ENCODE assay signal across 29 cellular contexts in genomic region chr15:93917181-93917580, GRCh38.
"Had no signal": no experiment of that assay in that cellular context is flagged by ENCODE, and none has a peak within 500 bp of the region (broad histone marks: within the 10 kb centered on the region; RNA-seq: fewer than 3 reads in every experiment).

No MANE protein-coding gene starts in this region.

- H3K4me3 Mint-ChIP-seq: natural killer cell; nephron; neural progenitor cell; stimulated activated memory B cell treated with anti-CD40 and anti-IgM and Interleukin-4, amounts not matched to agents 10 μg/mL and 1 μg/mL and 100 μg/mL, for 72 hours; stimulated activated naive CD8-positive, alpha-beta T cell treated with anti-CD3 and anti-CD28 coated beads, Interleukin-15, amount 100 ng/mL, for 72 hours; type B pancreatic cell had no signal

- ATAC-seq: natural killer cell; psoas muscle; right cardiac atrium; right lobe of liver; stimulated activated memory B cell treated with anti-CD40 and anti-IgM and Interleukin-4, amounts not matched to agents 10 μg/mL and 1 μg/mL and 100 μg/mL, for 72 hours; stimulated activated naive CD8-positive, alpha-beta T cell treated with anti-CD3 and anti-CD28 coated beads, Interleukin-15, amount 100 ng/mL, for 72 hours; stimulated activated naive CD8-positive, alpha-beta T cell treated with anti-CD3 and anti-CD28 coated beads, Interleukin-15, Interleukin-2, amounts not matched to agents 100 U/mL and 50 U/mL, for 24 hours; upper lobe of right lung had no signal

- DNase-seq: natural killer cell; occipital lobe; ovary; posterior cingulate gyrus; psoas muscle; right cardiac atrium; right lobe of liver; sigmoid colon; small intestine; stimulated activated CD4-positive, alpha-beta T cell treated with anti-CD3 and anti-CD28 coated beads, Interleukin-15, amount 100 ng/mL, for 24 hours; stimulated activated CD4-positive, alpha-beta T cell treated with anti-CD3 and anti-CD28 coated beads, Interleukin-2, amount 100 ng/mL, for 24 hours; stimulated activated CD4-positive, alpha-beta T cell treated with anti-CD3 and anti-CD28 coated beads, Interleukin-2, amount 100 ng/mL, for 48 hours; stimulated activated CD4-positive, alpha-beta T cell treated with anti-CD3 and anti-CD28 coated beads, Interleukin-4, amount 100 ng/mL, for 24 hours; stimulated activated naive CD4-positive, alpha-beta T cell; stimulated activated naive CD8-positive, alpha-beta T cell treated with anti-CD3 and anti-CD28 coated beads, Interleukin-15, amount 100 ng/mL, for 72 hours; stimulated activated naive CD8-positive, alpha-beta T cell treated with anti-CD3 and anti-CD28 coated beads, Interleukin-15, Interleukin-2, amounts not matched to agents 100 U/mL and 50 U/mL, for 24 hours; substantia nigra; testis; tibial artery; transverse colon; upper lobe of right lung; uterus had no signal

- H3K36me3 Mint-ChIP-seq: neural progenitor cell; stimulated activated memory B cell treated with anti-CD40 and anti-IgM and Interleukin-4, amounts not matched to agents 10 μg/mL and 1 μg/mL and 100 μg/mL, for 72 hours; type B pancreatic cell had no signal

- H3K27ac Mint-ChIP-seq: natural killer cell; nephron; neural progenitor cell; progenitor cell of endocrine pancreas; stimulated activated memory B cell treated with anti-CD40 and anti-IgM and Interleukin-4, amounts not matched to agents 10 μg/mL and 1 μg/mL and 100 μg/mL, for 72 hours; stimulated activated naive CD8-positive, alpha-beta T cell treated with anti-CD3 and anti-CD28 coated beads, Interleukin-15, amount 100 ng/mL, for 72 hours; type B pancreatic cell had no signal

- H3K27me3 Mint-ChIP-seq: stimulated activated memory B cell treated with anti-CD40 and anti-IgM and Interleukin-4, amounts not matched to agents 10 μg/mL and 1 μg/mL and 100 μg/mL, for 72 hours; type B pancreatic cell had no signal

- H3K4me1 ChIP-seq: parathyroid adenoma, psoas muscle, right lobe of liver, sigmoid colon, suprapubic skin, testis, tibial artery, transverse colon, upper lobe of right lung, uterus had no signal

- H3K27ac ChIP-seq: neural progenitor cell, ovary, parathyroid adenoma, psoas muscle, right lobe of liver, sigmoid colon, suprapubic skin, testis, tibial artery, transverse colon, upper lobe of right lung, uterus had no signal

- H3K4me1 Mint-ChIP-seq: natural killer cell; nephron; neural progenitor cell; stimulated activated memory B cell treated with anti-CD40 and anti-IgM and Interleukin-4, amounts not matched to agents 10 μg/mL and 1 μg/mL and 100 μg/mL, for 72 hours; stimulated activated naive CD8-positive, alpha-beta T cell treated with anti-CD3 and anti-CD28 coated beads, Interleukin-15, amount 100 ng/mL, for 72 hours had no signal

- H3K27me3 ChIP-seq: neural progenitor cell, ovary, right lobe of liver, sigmoid colon, suprapubic skin, testis, tibial artery, transverse colon, upper lobe of right lung, uterus had no signal

- H3K36me3 ChIP-seq: neural progenitor cell, ovary, right lobe of liver, sigmoid colon, suprapubic skin, tibial artery, transverse colon, upper lobe of right lung, uterus had no signal

- H3K9me3 ChIP-seq: ovary, psoas muscle, right lobe of liver, sigmoid colon, suprapubic skin, testis, tibial artery, transverse colon, upper lobe of right lung, uterus had no signal

- H3K9ac ChIP-seq: neural progenitor cell, parathyroid adenoma had no signal

- H3K4me3 ChIP-seq: neural progenitor cell, ovary, psoas muscle, right lobe of liver, sigmoid colon, suprapubic skin, testis, tibial artery, transverse colon, upper lobe of right lung, uterus had no signal
